21 cellular contexts compared by ENCODE assay signal in the genomic region with DNA sequence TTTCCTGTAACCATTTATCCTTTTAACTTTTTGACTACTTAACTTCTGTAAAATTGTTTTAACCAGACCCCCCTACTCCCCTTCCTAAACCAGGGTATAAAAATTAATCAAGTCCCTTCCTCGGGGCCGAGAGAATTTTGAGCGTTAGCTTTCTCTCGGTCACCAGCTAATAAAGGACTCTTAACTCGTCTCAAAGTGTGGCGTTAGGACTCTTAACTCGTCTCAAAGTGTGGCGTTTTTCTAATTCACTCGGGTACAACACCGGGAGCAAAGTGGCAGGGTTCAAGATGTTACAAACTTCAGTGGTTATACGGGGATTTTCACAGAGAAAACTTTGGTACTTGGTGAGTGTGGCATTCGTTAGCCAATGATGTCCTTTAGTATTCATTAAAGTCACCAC.
"Had no signal": no experiment of that assay in that cellular context is flagged by ENCODE, and none has a peak within 500 bp of the region (broad histone marks: within the 10 kb centered on the region; RNA-seq: fewer than 3 reads in every experiment).

No MANE protein-coding gene starts in this region.

- H3K27me3 ChIP-seq: foreskin keratinocyte, hepatocyte had no signal

- H3K4me3 ChIP-seq: coronary artery, dorsolateral prefrontal cortex, esophagus muscularis mucosa, gastroesophageal sphincter, heart left ventricle, hepatocyte, mucosa of descending colon had no signal

- H3K9me3 ChIP-seq: lower lobe of right lung had no signal

- H3K36me3 ChIP-seq: esophagus muscularis mucosa, gastroesophageal sphincter, heart left ventricle, lower lobe of right lung had no signal

- H3K27ac ChIP-seq: coronary artery, dorsolateral prefrontal cortex, esophagus muscularis mucosa, foreskin keratinocyte, gastroesophageal sphincter, heart left ventricle, hepatocyte had no signal

- H3K4me1 ChIP-seq: esophagus muscularis mucosa, foreskin keratinocyte, gastroesophageal sphincter, lower lobe of right lung had no signal

- DNase-seq: dermis blood vessel endothelial cell; dorsolateral prefrontal cortex; effector CD4-positive, alpha-beta T cell; effector memory CD4-positive, alpha-beta T cell; foreskin keratinocyte; heart left ventricle; hypothalamus; immature natural killer cell; islet precursor cell; kidney; left colon; left ventricle myocardium superior; lower lobe of right lung; mesenchymal stem cell; mucosa of descending colon; naive B cell had no signal

- ATAC-seq: foreskin keratinocyte, gastroesophageal sphincter, heart left ventricle, left colon, left lobe of liver, left ventricle myocardium superior, lower lobe of right lung, mucosa of descending colon had no signal
